22 cellular contexts compared by ENCODE assay signal in the genomic region with DNA sequence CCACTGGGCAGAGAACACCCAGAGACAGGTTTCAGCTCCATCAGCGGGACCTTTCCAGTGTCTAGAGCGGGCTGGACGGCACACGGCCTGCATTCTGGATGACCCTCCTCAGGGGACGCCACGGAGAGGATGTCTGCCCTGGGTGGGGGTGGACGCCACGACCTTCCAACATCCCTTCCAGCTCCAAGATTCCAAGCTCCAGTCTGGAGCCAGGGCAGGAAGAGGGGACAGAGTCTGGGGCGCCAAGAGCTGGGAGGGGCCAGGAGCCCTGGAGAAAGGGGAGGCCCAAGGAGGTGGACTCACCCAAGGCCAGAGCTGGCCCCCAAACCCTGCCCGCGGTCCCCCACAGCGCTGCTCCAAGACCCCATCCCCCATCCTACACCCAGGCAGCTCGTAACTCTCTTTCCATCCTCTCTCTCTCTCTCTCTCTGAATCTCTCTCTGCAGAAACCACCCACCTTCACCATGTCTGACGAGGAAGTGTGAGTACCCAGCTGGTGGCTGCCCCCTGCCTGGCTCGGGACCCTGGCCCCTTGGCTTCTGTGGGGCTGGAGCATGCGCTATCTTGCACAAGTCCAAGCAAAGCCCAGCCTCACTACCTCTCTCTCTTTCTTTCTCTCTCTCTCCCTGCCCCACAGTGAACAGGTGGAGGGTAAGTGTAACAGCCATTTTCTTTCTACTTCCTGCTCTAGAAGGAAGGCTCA. TPM values are rescaled to one million over a fixed set of nuclear protein-coding genes. Genes with fewer than 3 reads are reported as not detected.
DNase-seq lines count a peak whose midpoint lies in the region; ATAC-seq and TF ChIP-seq lines count a peak whose summit lies in the region.
"Had no signal": no experiment of that assay in that cellular context is flagged by ENCODE, and none has a peak within 500 bp of the region (broad histone marks: within the 10 kb centered on the region; RNA-seq: fewer than 3 reads in every experiment).

No MANE protein-coding gene starts in this region.

- peak overlapping the region; percentile 80 for H3K4me2 ChIP-seq in BLaER1

- H3K4me3 ChIP-seq in BLaER1, result no peak overlapping the region
- no peak overlapping the region for H3K4me3 ChIP-seq in NB4 (ENCODE audit: low read depth, low read length)
- H3K4me3 ChIP-seq in heart right ventricle, result peak overlapping the region in 5 of 10 donors; percentile 4 to 53 (median 37)
- H3K4me3 ChIP-seq in esophagus squamous epithelium, result no peak overlapping the region
- H3K4me3 ChIP-seq in transverse colon, result no peak overlapping the region
- no peak overlapping the region for H3K4me3 ChIP-seq in sigmoid colon
- H3K4me3 ChIP-seq: upper lobe of left lung had no signal

- H3K36me3 ChIP-seq in BLaER1 (no peaks in the 10 kb centered on the region), heart right ventricle (no peaks in the 10 kb centered on the region), esophagus squamous epithelium (no peaks in the 10 kb centered on the region), transverse colon (no peaks in the 10 kb centered on the region), sigmoid colon (no peaks in the 10 kb centered on the region)
- H3K36me3 ChIP-seq: upper lobe of left lung, WERI-Rb-1 had no signal

- H3K9ac ChIP-seq in BLaER1, result no peak overlapping the region

- peak overlapping the region; percentile 65 for H3K27ac ChIP-seq in BLaER1
- peak overlapping the region; percentile 68 to 94 (median 81) for H3K27ac ChIP-seq in heart right ventricle
- H3K27ac ChIP-seq in esophagus squamous epithelium, result peak overlapping the region in 1 of 4 donors; percentile 51
- H3K27ac ChIP-seq in transverse colon, result no peak overlapping the region
- peak overlapping the region in 2 of 4 donors; percentile 41 to 66 for H3K27ac ChIP-seq in sigmoid colon
- H3K27ac ChIP-seq: upper lobe of left lung, WERI-Rb-1 had no signal

- DNase-seq in NB4 (ENCODE audit: low read depth) (peak; percentile 34), heart right ventricle (peak in 1 of 2 donors; percentile 54), posterior vena cava (ENCODE audit: low spot score) (peak; percentile 88), esophagus squamous epithelium (lab: John Stamatoyannopoulos, UW) (no peak), transverse colon (no peak), sigmoid colon (no peak), NCI-H2107 (lab: John Stamatoyannopoulos, UW) (no peak)
- DNase-seq: activated CD4-positive, alpha-beta memory T cell treated with anti-CD3 and anti-CD28 coated beads, Interleukin-2, amount 10 ng/mL, durations not matched to agents 7 days and 5 days; KG1; mesendoderm; NCI-H1092 treated with DMSO at 0.1 percent for 48 hours; NCI-H524 treated with DMSO at 0.1 percent for 48 hours; stimulated activated naive B cell treated with anti-CD40 and anti-IgM and Interleukin-4, amounts not matched to agents 10 μg/mL and 1 μg/mL and 100 μg/mL, for 72 hours; WERI-Rb-1 had no signal

- no peaks in the 10 kb centered on the region for H3K9me3 ChIP-seq in BLaER1
- no peaks in the 10 kb centered on the region for H3K9me3 ChIP-seq in heart right ventricle
- no peaks in the 10 kb centered on the region for H3K9me3 ChIP-seq in esophagus squamous epithelium
- no peaks in the 10 kb centered on the region for H3K9me3 ChIP-seq in transverse colon
- H3K9me3 ChIP-seq in sigmoid colon, result no peaks in the 10 kb centered on the region
- H3K9me3 ChIP-seq: upper lobe of left lung had no signal

- WGBS in heart right ventricle, 2 donors, result 44 to 57% methylated on average over 16 of the region's 16 CpGs
- WGBS in esophagus squamous epithelium, 2 donors, result 67 to 72% methylated on average over 8 to 9 of the region's 16 CpGs
- 39 to 59% methylated on average over 4 to 16 of the region's 16 CpGs for WGBS in transverse colon (ENCODE audit: low coverage in 1 of 2), 2 donors
- 68 to 69% methylated on average over 16 of the region's 16 CpGs for whole genome bisulfite sequencing in sigmoid colon, 2 donors

- H4K20me1 ChIP-seq in BLaER1, result no peaks in the 10 kb centered on the region

- no peak for TF ChIP-seq POLR2A in NB4 (IDR thresholded peaks at IDR 0.05; ENCODE audit: extremely low read depth, insufficient read length)
- no peak for TF ChIP-seq POLR2A in esophagus squamous epithelium (IDR thresholded peaks at IDR 0.05)
- TF ChIP-seq POLR2A in transverse colon (IDR thresholded peaks at IDR 0.05), result no peak
- TF ChIP-seq POLR2A in sigmoid colon (IDR thresholded peaks at IDR 0.05), result no peak

- intact Hi-C loops in heart right ventricle (cut with DNase I) (loop anchor here in 2 of 10 donors (5.0 kb wide), 2 partner anchors 40 to 230 kb away; no protein-coding TSS in a partner anchor), posterior vena cava (cut with DNase I) (no loop called here), esophagus squamous epithelium (cut with DNase I) (loop anchor here (10.0 kb wide), 2 partner anchors 78 to 228 kb away; partner anchors contain the start of gene KRTAP5-6), transverse colon (cut with DNase I; ENCODE audit: low total_unique reads) (no loop called here), sigmoid colon (cut with DNase I) (no loop called here)

- ATAC-seq in heart right ventricle, result peak in 7 of 8 donors; percentile 6 to 56 (median 36)
- ATAC-seq: HCT116; natural killer cell treated with Interleukin-12 subunit alpha and Interleukin-12 subunit beta and Interleukin-15 and Interleukin-18, amount 100 ng/mL, for 72 hours; stimulated activated naive B cell treated with anti-CD40 and anti-IgM and Interleukin-4, amounts not matched to agents 10 μg/mL and 1 μg/mL and 100 μg/mL, for 72 hours had no signal

- peaks cover 55% of the 10 kb centered on the region for H3K4me1 ChIP-seq in BLaER1
- H3K4me1 ChIP-seq in heart right ventricle, result peaks cover 40 to 93% (median 63%) of the 10 kb centered on the region in 9 donors
- H3K4me1 ChIP-seq in esophagus squamous epithelium, result peaks cover 12 to 88% (median 22%) of the 10 kb centered on the region in 3 donors
- no peaks in the 10 kb centered on the region for H3K4me1 ChIP-seq in transverse colon
- no peaks in the 10 kb centered on the region for H3K4me1 ChIP-seq in sigmoid colon
- H3K4me1 ChIP-seq: upper lobe of left lung had no signal

- H3K27me3 ChIP-seq in BLaER1 (no peaks in the 10 kb centered on the region), heart right ventricle (no peaks in the 10 kb centered on the region), esophagus squamous epithelium (peaks cover 0 to 19% (median 0%) of the 10 kb centered on the region in 4 donors), transverse colon (no peaks in the 10 kb centered on the region), sigmoid colon (no peaks in the 10 kb centered on the region)
- H3K27me3 ChIP-seq: upper lobe of left lung had no signal

- TF ChIP-seq CTCF in NB4 (IDR thresholded peaks at IDR 0.05; ENCODE audit: low read depth, low read length), result no peak
- TF ChIP-seq CTCF in heart right ventricle (IDR thresholded peaks at IDR 0.05), result no peak
- no peak for TF ChIP-seq CTCF in esophagus squamous epithelium (IDR thresholded peaks at IDR 0.05)
- no peak for TF ChIP-seq CTCF in transverse colon (IDR thresholded peaks at IDR 0.05)
- TF ChIP-seq CTCF in sigmoid colon (IDR thresholded peaks at IDR 0.05), result no peak

- no peak for TF ChIP-seq EP300 in transverse colon (IDR thresholded peaks at IDR 0.05; ENCODE audit: low read depth)
- no peak for TF ChIP-seq EP300 in sigmoid colon (IDR thresholded peaks at IDR 0.05)

- in situ Hi-C loops in transverse colon (cut with MboI; ENCODE audit: low pct_ligation_motif_present in 1 of 4, low pct_unique_long_range_greater_than_20kb in 1 of 4, low sequenced_read_pairs in 3 of 4), result no loop called here

RNA-seq across cellular contexts. Expression of gene TNNT3, which starts 3.1 kb away (rescaled TPM):
- 10 to 100 TPM; 12.5 to 49.9 (median 39.9) TPM for total RNA-seq in heart right ventricle
- polyA plus RNA-seq in heart right ventricle, result 10 to 100 TPM; 45.7 to 48.5 TPM
- total RNA-seq in posterior vena cava, result 10 to 100 TPM; 17.9 to 45.3 TPM
- 1 to 10 TPM in 2 of 4 donors, under 1 TPM in 1, not detected in 1; 0.76 to 3.1 (median 1.6) TPM for total RNA-seq in esophagus squamous epithelium
- total RNA-seq in transverse colon, result 1 to 10 TPM in 2 of 4 donors, not detected in 2; 1.9 to 3.3 TPM
- 10 to 100 TPM in 1 of 4 donors, 1 to 10 TPM in 2, not detected in 1; 4.3 to 17.2 (median 4.4) TPM for total RNA-seq in sigmoid colon
- 1 to 10 TPM; 1.2 to 8.4 (median 2.3) TPM for polyA plus RNA-seq in sigmoid colon
- total RNA-seq: dermis blood vessel endothelial cell, pulmonary artery endothelial cell had no signal
- polyA plus RNA-seq: AG04450 had no signal

RNA-seq across cellular contexts. Expression of gene MRPL23, which starts 24.6 kb away (rescaled TPM):
- total RNA-seq in heart right ventricle (10 to 100 TPM; 45.9 to 95.8 (median 74.2) TPM), posterior vena cava (10 to 100 TPM; 22.7 to 23.8 TPM), esophagus squamous epithelium (100 to 1,000 TPM; 128 to 231 (median 155) TPM), transverse colon (100 to 1,000 TPM in 2 of 4 donors, 10 to 100 TPM in 2; 91.7 to 187 (median 127) TPM), sigmoid colon (100 to 1,000 TPM in 1 of 4 donors, 10 to 100 TPM in 3; 61.2 to 132 (median 73.3) TPM)
- polyA plus RNA-seq in heart right ventricle (100 to 1,000 TPM; 225 to 356 TPM), sigmoid colon (100 to 1,000 TPM in 2 of 3 donors, 10 to 100 TPM in 1; 63.3 to 189 (median 132) TPM)

RNA-seq across cellular contexts. Expression of gene PRR33, which starts 30.9 kb away (rescaled TPM):
- total RNA-seq in heart right ventricle (1 to 10 TPM; 2.3 to 4.9 (median 3.5) TPM), posterior vena cava (under 1 TPM in 1 of 2 donors, not detected in 1; 0.14 TPM), esophagus squamous epithelium (not detected), transverse colon (not detected), sigmoid colon (not detected)
- polyA plus RNA-seq in heart right ventricle (1 to 10 TPM in 1 of 2 donors, under 1 TPM in 1; 0.09 to 6.5 TPM), sigmoid colon (under 1 TPM in 1 of 3 donors, not detected in 2; 0.13 TPM)
- total RNA-seq: dermis blood vessel endothelial cell; natural killer cell treated with Interleukin-12 subunit alpha and Interleukin-12 subunit beta and Interleukin-15 and Interleukin-18, amount 100 ng/mL, for 72 hours; pulmonary artery endothelial cell; T-helper 1 cell treated with Interleukin-12 subunit alpha and Interleukin-12 subunit beta and Interleukin-4 antibody, amounts not matched to agents 30 ng/mL and 1 ng/mL, for 36 hours; upper lobe of left lung had no signal
- polyA plus RNA-seq: AG04450 had no signal

Comparison
In these comparisons a context has a peak if more than half of its experiments do, and no peak if none do; other contexts are left out.
1. H3K27ac ChIP-seq: peak in BLaER1 (single experiment) and heart right ventricle (10 of 10); none in transverse colon (0 of 4).
2. DNase-seq: peak in NB4 (single experiment) and posterior vena cava (single experiment); none in esophagus squamous epithelium (single experiment), transverse colon (single experiment), sigmoid colon (single experiment) and NCI-H2107 (single experiment).